ENCODE assay signal across 1 cellular context in the genomic region with DNA sequence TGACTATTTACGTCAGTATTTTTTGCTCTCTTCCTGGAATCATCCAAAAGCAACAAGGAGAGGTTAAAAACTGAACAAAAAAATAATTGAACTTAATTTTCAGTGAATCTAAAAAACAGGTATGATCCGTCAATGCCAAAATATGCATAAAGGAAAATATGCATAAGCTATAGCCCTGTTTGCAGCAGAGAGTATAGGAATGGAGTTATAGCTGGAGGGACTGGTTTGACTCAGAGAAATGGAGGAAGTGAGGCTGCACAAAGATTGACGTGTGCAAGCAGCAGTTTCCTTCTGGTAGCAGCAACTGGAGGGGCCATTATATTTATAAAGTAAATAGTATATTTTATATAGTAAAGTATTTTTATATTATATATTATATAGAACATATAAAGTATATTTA.
TF ChIP-seq lines count a peak whose summit lies in the region.

No MANE protein-coding gene starts in this region.

TF ChIP-seq in HepG2, 621 proteins besides CTCF, POLR2A, EP300 and RAD21:
- no peak for TF ChIP-seq ZBTB3 (CRISPR knock-in tag; IDR thresholded peaks at IDR 0.05; ENCODE audit: borderline replicate concordance, low read depth)
- no peak for TF ChIP-seq GATAD2A (CRISPR knock-in tag; IDR thresholded peaks at IDR 0.05)
- TF ChIP-seq ZNF766 (CRISPR knock-in tag; IDR thresholded peaks at IDR 0.05; ENCODE audit: borderline replicate concordance) = no peak
- no peak for TF ChIP-seq ZNF709 (CRISPR knock-in tag; IDR thresholded peaks at IDR 0.05)
- no peak for TF ChIP-seq RFXANK (CRISPR knock-in tag; IDR thresholded peaks at IDR 0.05)
- TF ChIP-seq, protein P1, sequence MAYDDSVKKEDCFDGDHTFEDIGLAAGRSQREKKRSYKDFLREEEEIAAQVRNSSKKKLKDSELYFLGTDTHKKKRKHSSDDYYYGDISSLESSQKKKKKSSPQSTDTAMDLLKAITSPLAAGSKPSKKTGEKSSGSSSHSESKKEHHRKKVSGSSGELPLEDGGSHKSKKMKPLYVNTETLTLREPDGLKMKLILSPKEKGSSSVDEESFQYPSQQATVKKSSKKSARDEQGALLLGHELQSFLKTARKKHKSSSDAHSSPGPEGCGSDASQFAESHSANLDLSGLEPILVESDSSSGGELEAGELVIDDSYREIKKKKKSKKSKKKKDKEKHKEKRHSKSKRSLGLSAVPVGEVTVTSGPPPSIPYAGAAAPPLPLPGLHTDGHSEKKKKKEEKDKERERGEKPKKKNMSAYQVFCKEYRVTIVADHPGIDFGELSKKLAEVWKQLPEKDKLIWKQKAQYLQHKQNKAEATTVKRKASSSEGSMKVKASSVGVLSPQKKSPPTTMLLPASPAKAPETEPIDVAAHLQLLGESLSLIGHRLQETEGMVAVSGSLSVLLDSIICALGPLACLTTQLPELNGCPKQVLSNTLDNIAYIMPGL (CRISPR knock-in tag; IDR thresholded peaks at IDR 0.05; ENCODE audit: borderline replicate concordance in 1 of 2, low read depth in 1 of 2) = no peak
- TF ChIP-seq PHF5A (CRISPR knock-in tag; IDR thresholded peaks at IDR 0.05; ENCODE audit: low read depth, unreplicated experiment) = no peak
- TF ChIP-seq ZNF329 (CRISPR knock-in tag; IDR thresholded peaks at IDR 0.05; ENCODE audit: low read depth) = no peak
- TF ChIP-seq, protein P2, sequence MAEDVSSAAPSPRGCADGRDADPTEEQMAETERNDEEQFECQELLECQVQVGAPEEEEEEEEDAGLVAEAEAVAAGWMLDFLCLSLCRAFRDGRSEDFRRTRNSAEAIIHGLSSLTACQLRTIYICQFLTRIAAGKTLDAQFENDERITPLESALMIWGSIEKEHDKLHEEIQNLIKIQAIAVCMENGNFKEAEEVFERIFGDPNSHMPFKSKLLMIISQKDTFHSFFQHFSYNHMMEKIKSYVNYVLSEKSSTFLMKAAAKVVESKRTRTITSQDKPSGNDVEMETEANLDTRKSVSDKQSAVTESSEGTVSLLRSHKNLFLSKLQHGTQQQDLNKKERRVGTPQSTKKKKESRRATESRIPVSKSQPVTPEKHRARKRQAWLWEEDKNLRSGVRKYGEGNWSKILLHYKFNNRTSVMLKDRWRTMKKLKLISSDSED (CRISPR knock-in tag; IDR thresholded peaks at IDR 0.05) = no peak
- no peak for TF ChIP-seq MAF1 (CRISPR knock-in tag; IDR thresholded peaks at IDR 0.05; ENCODE audit: borderline replicate concordance)
- no peak for TF ChIP-seq ZNF777 (CRISPR knock-in tag; IDR thresholded peaks at IDR 0.05)
- TF ChIP-seq, protein P3, sequence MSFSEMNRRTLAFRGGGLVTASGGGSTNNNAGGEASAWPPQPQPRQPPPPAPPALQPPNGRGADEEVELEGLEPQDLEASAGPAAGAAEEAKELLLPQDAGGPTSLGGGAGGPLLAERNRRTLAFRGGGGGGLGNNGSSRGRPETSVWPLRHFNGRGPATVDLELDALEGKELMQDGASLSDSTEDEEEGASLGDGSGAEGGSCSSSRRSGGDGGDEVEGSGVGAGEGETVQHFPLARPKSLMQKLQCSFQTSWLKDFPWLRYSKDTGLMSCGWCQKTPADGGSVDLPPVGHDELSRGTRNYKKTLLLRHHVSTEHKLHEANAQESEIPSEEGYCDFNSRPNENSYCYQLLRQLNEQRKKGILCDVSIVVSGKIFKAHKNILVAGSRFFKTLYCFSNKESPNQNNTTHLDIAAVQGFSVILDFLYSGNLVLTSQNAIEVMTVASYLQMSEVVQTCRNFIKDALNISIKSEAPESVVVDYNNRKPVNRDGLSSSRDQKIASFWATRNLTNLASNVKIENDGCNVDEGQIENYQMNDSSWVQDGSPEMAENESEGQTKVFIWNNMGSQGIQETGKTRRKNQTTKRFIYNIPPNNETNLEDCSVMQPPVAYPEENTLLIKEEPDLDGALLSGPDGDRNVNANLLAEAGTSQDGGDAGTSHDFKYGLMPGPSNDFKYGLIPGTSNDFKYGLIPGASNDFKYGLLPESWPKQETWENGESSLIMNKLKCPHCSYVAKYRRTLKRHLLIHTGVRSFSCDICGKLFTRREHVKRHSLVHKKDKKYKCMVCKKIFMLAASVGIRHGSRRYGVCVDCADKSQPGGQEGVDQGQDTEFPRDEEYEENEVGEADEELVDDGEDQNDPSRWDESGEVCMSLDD (CRISPR knock-in tag; IDR thresholded peaks at IDR 0.05; ENCODE audit: borderline replicate concordance) = no peak
- no peak for TF ChIP-seq ZNF34 (CRISPR knock-in tag; IDR thresholded peaks at IDR 0.05; ENCODE audit: borderline replicate concordance)
- TF ChIP-seq, protein P4, sequence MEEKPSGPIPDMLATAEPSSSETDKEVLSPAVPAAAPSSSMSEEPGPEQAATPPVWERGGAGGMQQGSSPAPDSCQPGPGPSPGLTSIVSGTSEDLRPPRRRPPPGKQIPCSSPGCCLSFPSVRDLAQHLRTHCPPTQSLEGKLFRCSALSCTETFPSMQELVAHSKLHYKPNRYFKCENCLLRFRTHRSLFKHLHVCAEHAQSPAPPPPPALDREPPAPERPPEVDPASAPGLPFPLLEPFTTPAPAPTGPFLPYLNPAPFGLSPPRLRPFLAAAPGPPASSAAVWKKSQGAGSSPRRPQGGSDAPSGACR (CRISPR knock-in tag; IDR thresholded peaks at IDR 0.05) = no peak
- no peak for TF ChIP-seq ZNF367 (CRISPR knock-in tag; IDR thresholded peaks at IDR 0.05; ENCODE audit: borderline replicate concordance)
- TF ChIP-seq ZBTB21 (CRISPR knock-in tag; IDR thresholded peaks at IDR 0.05) = no peak
- TF ChIP-seq, protein P5, sequence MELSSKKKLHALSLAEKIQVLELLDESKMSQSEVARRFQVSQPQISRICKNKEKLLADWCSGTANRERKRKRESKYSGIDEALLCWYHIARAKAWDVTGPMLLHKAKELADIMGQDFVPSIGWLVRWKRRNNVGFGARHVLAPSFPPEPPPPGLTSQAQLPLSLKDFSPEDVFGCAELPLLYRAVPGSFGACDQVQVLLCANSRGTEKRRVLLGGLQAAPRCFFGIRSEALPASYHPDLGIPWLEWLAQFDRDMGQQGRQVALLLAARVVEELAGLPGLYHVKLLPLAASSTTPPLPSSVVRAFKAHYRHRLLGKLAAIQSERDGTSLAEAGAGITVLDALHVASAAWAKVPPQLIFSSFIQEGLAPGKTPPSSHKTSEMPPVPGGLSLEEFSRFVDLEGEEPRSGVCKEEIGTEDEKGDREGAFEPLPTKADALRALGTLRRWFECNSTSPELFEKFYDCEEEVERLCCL (CRISPR knock-in tag; IDR thresholded peaks at IDR 0.05; ENCODE audit: borderline replicate concordance) = no peak
- TF ChIP-seq, protein P6, sequence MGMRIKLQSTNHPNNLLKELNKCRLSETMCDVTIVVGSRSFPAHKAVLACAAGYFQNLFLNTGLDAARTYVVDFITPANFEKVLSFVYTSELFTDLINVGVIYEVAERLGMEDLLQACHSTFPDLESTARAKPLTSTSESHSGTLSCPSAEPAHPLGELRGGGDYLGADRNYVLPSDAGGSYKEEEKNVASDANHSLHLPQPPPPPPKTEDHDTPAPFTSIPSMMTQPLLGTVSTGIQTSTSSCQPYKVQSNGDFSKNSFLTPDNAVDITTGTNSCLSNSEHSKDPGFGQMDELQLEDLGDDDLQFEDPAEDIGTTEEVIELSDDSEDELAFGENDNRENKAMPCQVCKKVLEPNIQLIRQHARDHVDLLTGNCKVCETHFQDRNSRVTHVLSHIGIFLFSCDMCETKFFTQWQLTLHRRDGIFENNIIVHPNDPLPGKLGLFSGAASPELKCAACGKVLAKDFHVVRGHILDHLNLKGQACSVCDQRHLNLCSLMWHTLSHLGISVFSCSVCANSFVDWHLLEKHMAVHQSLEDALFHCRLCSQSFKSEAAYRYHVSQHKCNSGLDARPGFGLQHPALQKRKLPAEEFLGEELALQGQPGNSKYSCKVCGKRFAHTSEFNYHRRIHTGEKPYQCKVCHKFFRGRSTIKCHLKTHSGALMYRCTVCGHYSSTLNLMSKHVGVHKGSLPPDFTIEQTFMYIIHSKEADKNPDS (CRISPR knock-in tag; IDR thresholded peaks at IDR 0.05) = no peak
- TF ChIP-seq NFIC (IDR thresholded peaks at IDR 0.05; ENCODE audit: low read length) = no peak
- TF ChIP-seq ZNF83 (CRISPR knock-in tag; IDR thresholded peaks at IDR 0.05; ENCODE audit: borderline replicate concordance) = no peak
